13 cellular contexts compared by ENCODE assay signal in genomic region chr4:102335616-102336015, GRCh38.
"Had no signal": no experiment of that assay in that cellular context is flagged by ENCODE, and none has a peak within 500 bp of the region (broad histone marks: within the 10 kb centered on the region; RNA-seq: fewer than 3 reads in every experiment).

No MANE protein-coding gene starts in this region.

- H3K4me1 Mint-ChIP-seq: nephron had no signal

- H3K9me3 Mint-ChIP-seq: nephron; stimulated activated naive B cell treated with anti-CD40 and anti-IgM and Interleukin-4, amounts not matched to agents 10 μg/mL and 1 μg/mL and 100 μg/mL, for 72 hours had no signal

- H3K27ac Mint-ChIP-seq: nephron; stimulated activated naive B cell treated with anti-CD40 and anti-IgM and Interleukin-4, amounts not matched to agents 10 μg/mL and 1 μg/mL and 100 μg/mL, for 72 hours had no signal

- H3K27me3 Mint-ChIP-seq: stimulated activated naive B cell treated with anti-CD40 and anti-IgM and Interleukin-4, amounts not matched to agents 10 μg/mL and 1 μg/mL and 100 μg/mL, for 72 hours had no signal

- H3K4me3 Mint-ChIP-seq: nephron; stimulated activated naive B cell treated with anti-CD40 and anti-IgM and Interleukin-4, amounts not matched to agents 10 μg/mL and 1 μg/mL and 100 μg/mL, for 72 hours had no signal

- DNase-seq: activated CD4-positive, alpha-beta T cell treated with anti-CD3 and anti-CD28 coated beads for 48 hours; activated gamma-delta T cell; adrenal gland; caudate nucleus; effector CD4-positive, alpha-beta T cell; gastrocnemius medialis; kidney; left ventricle myocardium superior; mesenchymal stem cell; right lobe of liver; stimulated activated naive B cell treated with anti-CD40 and anti-IgM and Interleukin-4, amounts not matched to agents 10 μg/mL and 1 μg/mL and 100 μg/mL, for 72 hours; trophoblast cell had no signal

- ATAC-seq: gastrocnemius medialis; left ventricle myocardium superior; right lobe of liver; stimulated activated naive B cell treated with anti-CD40 and anti-IgM and Interleukin-4, amounts not matched to agents 10 μg/mL and 1 μg/mL and 100 μg/mL, for 72 hours had no signal
